8 cellular contexts compared by ENCODE assay signal in genomic region chr20:15708984-15709598, GRCh38.
DNase-seq lines count a peak whose midpoint lies in the region; ATAC-seq and TF ChIP-seq lines count a peak whose summit lies in the region.

No MANE protein-coding gene starts in this region.

- TF ChIP-seq CTCF in Caco-2 (IDR thresholded peaks at IDR 0.05; ENCODE audit: insufficient read depth in 1 of 2, low read depth in 1 of 2, low read length in 1 of 2, severe bottlenecking in 1 of 2, unreplicated experiment in 1 of 2), result peak; percentile 30 to 45
- peak; percentile 43 for TF ChIP-seq CTCF in kidney epithelial cell (IDR thresholded peaks at IDR 0.05; ENCODE audit: insufficient read depth, low read length, poor library complexity, severe bottlenecking)
- peak in 2 of 3 experiments; percentile 38 to 61 for TF ChIP-seq CTCF in testis (IDR thresholded peaks at IDR 0.05)

- intact Hi-C loops in Caco-2 (cut with micrococcal nuclease; ENCODE audit: unreplicated experiment), result loop anchor here (10.0 kb wide), 2 partner anchors 226 to 766 kb away; no protein-coding TSS in a partner anchor
- intact Hi-C loops in activated T-helper 2 cell treated with anti-CD3 and anti-CD28 coated beads, Interferon-gamma antibody, Interleukin-2, Interleukin-4, amounts not matched to agents 10 μg/mL and 5 μg/mL and 100 μg/mL, durations not matched to agents 14 hours and 24 hours and 36 hours (cut with micrococcal nuclease), result loop anchor here (5.0 to 10.0 kb wide), 2 partner anchors 1066 to 1113 kb away; no protein-coding TSS in a partner anchor
- intact Hi-C loops in testis (cut with DNase I; ENCODE audit: low total_unique reads), result no loop called here

- H3K36me3 ChIP-seq in Caco-2 (ENCODE audit: control insufficient read depth, insufficient read depth, low read length) (no peaks in the 10 kb centered on the region), kidney epithelial cell (ENCODE audit: control insufficient read depth, insufficient read depth, low read length) (no peaks in the 10 kb centered on the region), testis (ENCODE audit: low read depth, missing control alignments) (no peaks in the 10 kb centered on the region)

- BruUV-seq in Caco-2 (replicated peaks; lab: Mats Ljungman, UMichigan), result no TSS peak

- 58 to 71% methylated on average over 9 of the region's 9 CpGs for WGBS in testis, 2 donors

- no peaks in the 10 kb centered on the region for H3K27me3 Mint-ChIP-seq in Caco-2 (ENCODE audit: insufficient read depth, unreplicated experiment)
- H3K27me3 Mint-ChIP-seq in activated T-helper 2 cell treated with anti-CD3 and anti-CD28 coated beads, Interferon-gamma antibody, Interleukin-2, Interleukin-4, amounts not matched to agents 10 μg/mL and 5 μg/mL and 100 μg/mL, durations not matched to agents 14 hours and 24 hours and 36 hours (ENCODE audit: low read depth), result no peaks in the 10 kb centered on the region

- H3K4me3 Mint-ChIP-seq in Caco-2 (ENCODE audit: unreplicated experiment), result no peak overlapping the region
- no peak overlapping the region for H3K4me3 Mint-ChIP-seq in activated T-helper 2 cell treated with anti-CD3 and anti-CD28 coated beads, Interferon-gamma antibody, Interleukin-2, Interleukin-4, amounts not matched to agents 10 μg/mL and 5 μg/mL and 100 μg/mL, durations not matched to agents 14 hours and 24 hours and 36 hours (ENCODE audit: low read depth)

- DNase-seq in Caco-2 (peak; percentile 43 to 62), KG1 (lab: John Stamatoyannopoulos, UW) (peak; percentile 28), kidney epithelial cell (ENCODE audit: low read depth) (no peak), testis (peak; percentile 76), inferior parietal cortex (ENCODE audit: extremely low spot score) (no peak), NCI-H446 treated with DMSO at 0.1 percent for 48 hours (lab: John Stamatoyannopoulos, UW) (no peak)
- DNase-seq in activated T-helper 2 cell treated with anti-CD3 and anti-CD28 coated beads, Interferon-gamma antibody, Interleukin-2, Interleukin-4, amounts not matched to agents 10 μg/mL and 5 μg/mL and 100 μg/mL, durations not matched to agents 14 hours and 24 hours and 36 hours (ENCODE audit: low spot score), result peak; percentile 10

- H3K4me1 ChIP-seq in Caco-2, result peaks cover 8% of the 10 kb centered on the region; the same call in 1 of the 2 replicates
- H3K4me1 ChIP-seq in testis, result no peaks in the 10 kb centered on the region

- H3K27me3 ChIP-seq in Caco-2 (replicated peaks; ENCODE audit: control insufficient read depth, insufficient read depth, low read length) (no peaks in the 10 kb centered on the region), kidney epithelial cell (ENCODE audit: control insufficient read depth, insufficient read depth, low read length) (no peaks in the 10 kb centered on the region), testis (no peaks in the 10 kb centered on the region)

- H3K9me3 Mint-ChIP-seq in Caco-2 (ENCODE audit: unreplicated experiment), result no peaks in the 10 kb centered on the region
- peaks cover 2% of the 10 kb centered on the region for H3K9me3 Mint-ChIP-seq in activated T-helper 2 cell treated with anti-CD3 and anti-CD28 coated beads, Interferon-gamma antibody, Interleukin-2, Interleukin-4, amounts not matched to agents 10 μg/mL and 5 μg/mL and 100 μg/mL, durations not matched to agents 14 hours and 24 hours and 36 hours

- no peak overlapping the region for H3K27ac Mint-ChIP-seq in Caco-2 (ENCODE audit: unreplicated experiment)
- no peak overlapping the region for H3K27ac Mint-ChIP-seq in activated T-helper 2 cell treated with anti-CD3 and anti-CD28 coated beads, Interferon-gamma antibody, Interleukin-2, Interleukin-4, amounts not matched to agents 10 μg/mL and 5 μg/mL and 100 μg/mL, durations not matched to agents 14 hours and 24 hours and 36 hours

- ATAC-seq in GM19467 (IDR thresholded peaks at IDR 0.05; ENCODE audit: unreplicated experiment), result peak; percentile 82

- POLR2A ChIA-PET in Caco-2 (lab: Charles Lee), result no interaction called here

- H3K9me3 ChIP-seq in Caco-2, result no peaks in the 10 kb centered on the region
- H3K9me3 ChIP-seq in testis, result no peaks in the 10 kb centered on the region

- peaks cover 14% of the 10 kb centered on the region for H3K4me1 Mint-ChIP-seq in Caco-2 (ENCODE audit: low read depth, unreplicated experiment)
- no peaks in the 10 kb centered on the region for H3K4me1 Mint-ChIP-seq in activated T-helper 2 cell treated with anti-CD3 and anti-CD28 coated beads, Interferon-gamma antibody, Interleukin-2, Interleukin-4, amounts not matched to agents 10 μg/mL and 5 μg/mL and 100 μg/mL, durations not matched to agents 14 hours and 24 hours and 36 hours (ENCODE audit: low read depth)

- H3K4me3 ChIP-seq in Caco-2 (ENCODE audit: low read depth, low read length), result no peak overlapping the region
- no peak overlapping the region for H3K4me3 ChIP-seq in kidney epithelial cell (ENCODE audit: low read depth, low read length)
- H3K4me3 ChIP-seq in testis, result no peak overlapping the region

- TF ChIP-seq POLR2A in testis (IDR thresholded peaks at IDR 0.05), result no peak

- CTCF ChIA-PET in Caco-2 (lab: Charles Lee), result no interaction called here

- H3K27ac ChIP-seq in testis, result no peak overlapping the region

- no peaks in the 10 kb centered on the region for H3K36me3 Mint-ChIP-seq in Caco-2 (ENCODE audit: insufficient read depth, unreplicated experiment)
- H3K36me3 Mint-ChIP-seq in activated T-helper 2 cell treated with anti-CD3 and anti-CD28 coated beads, Interferon-gamma antibody, Interleukin-2, Interleukin-4, amounts not matched to agents 10 μg/mL and 5 μg/mL and 100 μg/mL, durations not matched to agents 14 hours and 24 hours and 36 hours (ENCODE audit: low read depth), result no peaks in the 10 kb centered on the region

Comparison
In these comparisons a context has a peak if more than half of its experiments do, and no peak if none do; other contexts are left out.
1. DNase-seq: peak in Caco-2 (2 of 2), KG1 (single experiment), activated T-helper 2 cell treated with anti-CD3 and anti-CD28 coated beads, Interferon-gamma antibody, Interleukin-2, Interleukin-4, amounts not matched to agents 10 μg/mL and 5 μg/mL and 100 μg/mL, durations not matched to agents 14 hours and 24 hours and 36 hours (single experiment) and testis (single experiment); none in kidney epithelial cell (single experiment), inferior parietal cortex (single experiment) and NCI-H446 treated with DMSO at 0.1 percent for 48 hours (single experiment).
2. Peak in every context shown above with its lines, with median percentiles within 50 percentile points of each other: CTCF ChIP-seq.